In the genomic region with DNA sequence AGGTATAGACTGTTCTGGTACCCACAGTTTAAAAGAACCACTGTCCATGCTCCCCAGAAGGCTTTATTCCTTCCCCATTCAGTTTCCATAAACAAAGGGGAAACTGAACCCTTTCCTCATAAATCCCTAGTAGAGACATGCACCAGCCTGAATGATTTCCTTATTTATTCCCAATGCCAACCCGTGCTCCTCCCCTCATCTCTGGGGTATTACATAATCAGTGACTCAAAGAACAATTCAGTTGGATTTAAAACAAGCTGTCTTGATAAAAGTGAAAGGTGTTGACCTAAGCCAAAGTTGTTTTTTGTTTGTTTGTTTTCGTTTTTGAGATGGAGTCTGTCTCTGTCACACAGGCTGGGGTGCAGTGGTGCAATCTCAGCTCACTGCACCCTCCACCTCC, we compare ENCODE assay signal across 26 cellular contexts.
"Had no signal": no experiment of that assay in that cellular context is flagged by ENCODE, and none has a peak within 500 bp of the region (broad histone marks: within the 10 kb centered on the region; RNA-seq: fewer than 3 reads in every experiment).

No MANE protein-coding gene starts in this region.

- ATAC-seq: natural killer cell; psoas muscle; right cardiac atrium; right lobe of liver; stimulated activated memory B cell treated with anti-CD40 and anti-IgM and Interleukin-4, amounts not matched to agents 10 μg/mL and 1 μg/mL and 100 μg/mL, for 72 hours; stimulated activated naive CD8-positive, alpha-beta T cell treated with anti-CD3 and anti-CD28 coated beads, Interleukin-15, amount 100 ng/mL, for 72 hours; stimulated activated naive CD8-positive, alpha-beta T cell treated with anti-CD3 and anti-CD28 coated beads, Interleukin-15, Interleukin-2, amounts not matched to agents 100 U/mL and 50 U/mL, for 24 hours; upper lobe of right lung had no signal

- H3K4me1 ChIP-seq: parathyroid adenoma, psoas muscle, right lobe of liver, sigmoid colon, suprapubic skin, testis, tibial artery, transverse colon, upper lobe of right lung, uterus had no signal

- H3K9ac ChIP-seq: neural progenitor cell, parathyroid adenoma had no signal

- H3K27ac ChIP-seq: neural progenitor cell, ovary, parathyroid adenoma, psoas muscle, right lobe of liver, sigmoid colon, suprapubic skin, testis, tibial artery, transverse colon, upper lobe of right lung, uterus had no signal

- H3K4me3 ChIP-seq: neural progenitor cell, ovary, psoas muscle, right lobe of liver, sigmoid colon, suprapubic skin, testis, tibial artery, transverse colon, upper lobe of right lung, uterus had no signal

- H3K36me3 ChIP-seq: neural progenitor cell, ovary, right lobe of liver, sigmoid colon, suprapubic skin, tibial artery, transverse colon, upper lobe of right lung, uterus had no signal

- H3K9me3 ChIP-seq: ovary, psoas muscle, right lobe of liver, sigmoid colon, testis, tibial artery, upper lobe of right lung, uterus had no signal

- DNase-seq: natural killer cell; occipital lobe; ovary; psoas muscle; right cardiac atrium; right lobe of liver; sigmoid colon; small intestine; stimulated activated CD4-positive, alpha-beta T cell treated with anti-CD3 and anti-CD28 coated beads, Interleukin-15, amount 100 ng/mL, for 24 hours; stimulated activated CD4-positive, alpha-beta T cell treated with anti-CD3 and anti-CD28 coated beads, Interleukin-2, amount 100 ng/mL, for 24 hours; stimulated activated CD4-positive, alpha-beta T cell treated with anti-CD3 and anti-CD28 coated beads, Interleukin-2, amount 100 ng/mL, for 48 hours; stimulated activated CD4-positive, alpha-beta T cell treated with anti-CD3 and anti-CD28 coated beads, Interleukin-4, amount 100 ng/mL, for 24 hours; stimulated activated CD8-positive, alpha-beta memory T cell treated with anti-CD3 and anti-CD28 coated beads, Interleukin-4, amount 100 ng/mL, for 48 hours; stimulated activated naive CD4-positive, alpha-beta T cell; stimulated activated naive CD8-positive, alpha-beta T cell treated with anti-CD3 and anti-CD28 coated beads, Interleukin-15, amount 100 ng/mL, for 72 hours; stimulated activated naive CD8-positive, alpha-beta T cell treated with anti-CD3 and anti-CD28 coated beads, Interleukin-15, Interleukin-2, amounts not matched to agents 100 U/mL and 50 U/mL, for 24 hours; substantia nigra; testis; tibial artery; transverse colon; upper lobe of right lung; uterus had no signal

- H3K27me3 ChIP-seq: neural progenitor cell, ovary, right lobe of liver, sigmoid colon, suprapubic skin, testis, tibial artery, transverse colon, upper lobe of right lung, uterus had no signal
